18 cellular contexts compared by ENCODE assay signal in genomic region chr12:48125985-48126384, GRCh38. TPM values are rescaled to one million over a fixed set of nuclear protein-coding genes. Genes with fewer than 3 reads are reported as not detected.
A peak's percentile ranks its signal among the peaks of the same experiment; 100 is the strongest.
DNase-seq lines count a peak whose midpoint lies in the region; ATAC-seq, FAIRE-seq and TF ChIP-seq lines count a peak whose summit lies in the region.
"Had no signal": no experiment of that assay in that cellular context is flagged by ENCODE, and none has a peak within 500 bp of the region (broad histone marks: within the 10 kb centered on the region; RNA-seq: fewer than 3 reads in every experiment).

No MANE protein-coding gene starts in this region.

- H3K36me3 ChIP-seq in psoas muscle (ENCODE audit: insufficient read depth in 1 of 2, low read depth in 1 of 2), result peaks cover 9 to 68% of the 10 kb centered on the region in 2 donors

- H3K27ac ChIP-seq in psoas muscle, result peak overlapping the region; percentile 87
- H3K27ac ChIP-seq: HL-60 had no signal

- no peaks in the 10 kb centered on the region for H3K9me3 ChIP-seq in psoas muscle
- H3K9me3 ChIP-seq: HAP-1 had no signal

- DNase-seq in G401 (ENCODE audit: low spot score) (peak; percentile 84), SK-N-DZ (ENCODE audit: low spot score) (peak; percentile 7), left cardiac atrium (peak; percentile 56), psoas muscle (peak; percentile 74 to 91), iPS-NIHi7 (ENCODE audit: extremely low spot score) (no peak), A172 (ENCODE audit: low spot score) (no peak), urothelium cell line (ENCODE audit: low spot score) (no peak)
- DNase-seq: COR-L47, DMS53, Kasumi-1, MM.1S, NCI-H1105 treated with DMSO at 0.1 percent for 48 hours, NCI-H2107, SHP77 had no signal

- ATAC-seq in left cardiac atrium (peak; percentile 93), psoas muscle (peak; percentile 83 to 92 (median 90))
- ATAC-seq: Panc1 had no signal

- intact Hi-C loops in left cardiac atrium (cut with DNase I) (no loop called here), psoas muscle (cut with DNase I) (loop anchor here in 1 of 2 donors (2.0 kb wide), 1 partner anchor 31 kb away; the partner anchor contains the start of gene ASB8)

- peaks cover 45% of the 10 kb centered on the region for H3K4me1 ChIP-seq in psoas muscle

- no peaks in the 10 kb centered on the region for H3K27me3 ChIP-seq in psoas muscle (ENCODE audit: insufficient read depth in 3 of 3, low read length in 2 of 3)

- no peak for TF ChIP-seq CTCF in psoas muscle (IDR thresholded peaks at IDR 0.05)

- in situ Hi-C loops in G401 (cut with HindIII; ENCODE audit: low sequenced_read_pairs), result no loop called here

- FAIRE-seq in urothelium cell line (lab: Jason Lieb, UNC), result no peak
- FAIRE-seq: HTR-8/SVneo had no signal

- H3K4me3 ChIP-seq in psoas muscle, result peak overlapping the region; percentile 75
- H3K4me3 ChIP-seq: HAP-1 had no signal

- 28 to 32% (median 28%) methylated on average over 4 of the region's 4 CpGs for WGBS in psoas muscle, 3 donors

RNA-seq across cellular contexts. Expression of gene PFKM, which starts 6.8 kb away (rescaled TPM):
- 71.9 and 90.2 TPM in 2 replicates for total RNA-seq in G401 (2014; rRNA removed; shearing (Covaris generic))
- polyA plus RNA-seq in SK-N-DZ (2014; cell fraction: cytosol; rRNA removed), result 112 and 127 TPM in 2 replicates
- 119 and 145 TPM in 2 replicates for polyA plus RNA-seq in SK-N-DZ (2014; cell fraction: nucleus; rRNA removed)
- total RNA-seq in left cardiac atrium, result 100 to 1,000 TPM; 202 to 260 TPM
- 1,000 to 10,000 TPM in 1 of 4 donors, 100 to 1,000 TPM in 3; 618 to 1,283 (median 817) TPM for total RNA-seq in psoas muscle
- 100 to 1,000 TPM in 2 of 3 donors, 10 to 100 TPM in 1; 65.1 to 529 (median 344) TPM for polyA plus RNA-seq in psoas muscle
- total RNA-seq in A172 (2014; rRNA removed; shearing (Covaris generic)), result 71.9 and 73.6 TPM in 2 replicates

RNA-seq across cellular contexts. Expression of gene SENP1, which starts 20.1 kb away (rescaled TPM):
- total RNA-seq in G401 (2014; rRNA removed; shearing (Covaris generic)), result 20.7 and 27.3 TPM in 2 replicates
- polyA plus RNA-seq in SK-N-DZ (2014; cell fraction: cytosol; rRNA removed), result 24.9 and 25.1 TPM in 2 replicates
- polyA plus RNA-seq in SK-N-DZ (2014; cell fraction: nucleus; rRNA removed), result 11.6 and 31.6 TPM in 2 replicates
- total RNA-seq in left cardiac atrium, result 10 to 100 TPM in 1 of 2 donors, 1 to 10 TPM in 1; 7.2 to 10.7 TPM
- 10 to 100 TPM in 1 of 4 donors, 1 to 10 TPM in 3; 6.3 to 10.2 (median 8.0) TPM for total RNA-seq in psoas muscle
- 1 to 10 TPM; 3.2 to 6.2 (median 3.3) TPM for polyA plus RNA-seq in psoas muscle
- total RNA-seq in A172 (2014; rRNA removed; shearing (Covaris generic)), result 27.3 and 32.7 TPM in 2 replicates

RNA-seq across cellular contexts. Expression of gene ASB8, which starts 31.3 kb away (rescaled TPM):
- 10.4 and 11.0 TPM in 2 replicates for total RNA-seq in G401 (2014; rRNA removed; shearing (Covaris generic))
- 21.9 and 25.8 TPM in 2 replicates for polyA plus RNA-seq in SK-N-DZ (2014; cell fraction: cytosol; rRNA removed)
- polyA plus RNA-seq in SK-N-DZ (2014; cell fraction: nucleus; rRNA removed), result 9.7 and 22.2 TPM in 2 replicates
- total RNA-seq in left cardiac atrium (10 to 100 TPM; 47.3 to 50.0 TPM), psoas muscle (100 to 1,000 TPM; 158 to 477 (median 228) TPM)
- 100 to 1,000 TPM in 2 of 3 donors, 10 to 100 TPM in 1; 49.3 to 206 (median 155) TPM for polyA plus RNA-seq in psoas muscle
- total RNA-seq in A172 (2014; rRNA removed; shearing (Covaris generic)), result 15.4 and 17.2 TPM in 2 replicates

RNA-seq across cellular contexts. Expression of gene CCDC184, which starts 57.5 kb away (rescaled TPM):
- total RNA-seq in G401 (2014; rRNA removed; shearing (Covaris generic)), result 0.03 and 0.06 TPM in 2 replicates
- polyA plus RNA-seq in SK-N-DZ (2014; cell fraction: cytosol; rRNA removed), result 10.0 and 10.2 TPM in 2 replicates
- 4.2 and 6.4 TPM in 2 replicates for polyA plus RNA-seq in SK-N-DZ (2014; cell fraction: nucleus; rRNA removed)
- 1 to 10 TPM; 1.2 to 1.4 TPM for total RNA-seq in left cardiac atrium
- under 1 TPM; 0.47 to 0.84 (median 0.63) TPM for total RNA-seq in psoas muscle
- under 1 TPM; 0.16 to 0.49 (median 0.45) TPM for polyA plus RNA-seq in psoas muscle
- 0.29 TPM in 1 of 2 replicates, not detected in the other for total RNA-seq in A172 (2014; rRNA removed; shearing (Covaris generic))

Comparison
In these comparisons a context has a peak if more than half of its experiments do, and no peak if none do; other contexts are left out.
1. DNase-seq: peak in G401 (single experiment), SK-N-DZ (single experiment), left cardiac atrium (single experiment) and psoas muscle (2 of 2); none in iPS-NIHi7 (single experiment), A172 (single experiment) and urothelium cell line (single experiment).